ENCODE assay signal across 1 cellular context in genomic region chr7:16066805-16067459, GRCh38.
TF ChIP-seq lines count a peak whose summit lies in the region.

No MANE protein-coding gene starts in this region.

TF ChIP-seq in A549, 52 proteins besides CTCF, POLR2A, EP300 and RAD21 (continued from another document):
- TF ChIP-seq USF2 (IDR thresholded peaks at IDR 0.05) = no peak
